In genomic region chr5:32123058-32123805, GRCh38 we compare ENCODE assay signal across 1 cellular context.
TF ChIP-seq lines count a peak whose summit lies in the region.

No MANE protein-coding gene starts in this region.

TF ChIP-seq in GM12878, 131 proteins besides CTCF, POLR2A, EP300 and RAD21:
- TF ChIP-seq ZNF592 (IDR thresholded peaks at IDR 0.05) (no peak), KLF5 (IDR thresholded peaks at IDR 0.05; ENCODE audit: partially characterized antibody) (no peak), STAT1 (conservative IDR thresholded peaks at IDR 0.05) (no peak), LARP7 (IDR thresholded peaks at IDR 0.05) (no peak), TARDBP (IDR thresholded peaks at IDR 0.05; ENCODE audit: borderline replicate concordance) (no peak), PAX8 (IDR thresholded peaks at IDR 0.05) (no peak), DPF2 (IDR thresholded peaks at IDR 0.05) (no peak), RAD51 (IDR thresholded peaks at IDR 0.05) (no peak), MTA3 (IDR thresholded peaks at IDR 0.05; ENCODE audit: borderline replicate concordance, low read length) (no peak), MYB (IDR thresholded peaks at IDR 0.05; ENCODE audit: borderline replicate concordance, low read depth, low read length) (no peak), POLR2AphosphoS5 (IDR thresholded peaks at IDR 0.05; ENCODE audit: low read length) (no peak), NBN (IDR thresholded peaks at IDR 0.05) (no peak), TAF1 (IDR thresholded peaks at IDR 0.05; ENCODE audit: borderline replicate concordance, low read depth, low read length) (no peak), MAX (IDR thresholded peaks at IDR 0.05; ENCODE audit: low read depth, low read length) (no peak)
- TF ChIP-seq, protein P1, sequence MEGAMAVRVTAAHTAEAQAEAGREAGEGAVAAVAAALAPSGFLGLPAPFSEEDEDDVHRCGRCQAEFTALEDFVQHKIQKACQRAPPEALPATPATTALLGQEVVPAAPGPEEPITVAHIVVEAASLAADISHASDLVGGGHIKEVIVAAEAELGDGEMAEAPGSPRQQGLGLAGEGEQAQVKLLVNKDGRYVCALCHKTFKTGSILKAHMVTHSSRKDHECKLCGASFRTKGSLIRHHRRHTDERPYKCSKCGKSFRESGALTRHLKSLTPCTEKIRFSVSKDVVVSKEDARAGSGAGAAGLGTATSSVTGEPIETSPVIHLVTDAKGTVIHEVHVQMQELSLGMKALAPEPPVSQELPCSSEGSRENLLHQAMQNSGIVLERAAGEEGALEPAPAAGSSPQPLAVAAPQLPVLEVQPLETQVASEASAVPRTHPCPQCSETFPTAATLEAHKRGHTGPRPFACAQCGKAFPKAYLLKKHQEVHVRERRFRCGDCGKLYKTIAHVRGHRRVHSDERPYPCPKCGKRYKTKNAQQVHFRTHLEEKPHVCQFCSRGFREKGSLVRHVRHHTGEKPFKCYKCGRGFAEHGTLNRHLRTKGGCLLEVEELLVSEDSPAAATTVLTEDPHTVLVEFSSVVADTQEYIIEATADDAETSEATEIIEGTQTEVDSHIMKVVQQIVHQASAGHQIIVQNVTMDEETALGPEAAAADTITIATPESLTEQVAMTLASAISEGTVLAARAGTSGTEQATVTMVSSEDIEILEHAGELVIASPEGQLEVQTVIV (IDR thresholded peaks at IDR 0.05; ENCODE audit: borderline replicate concordance, partially characterized antibody) = no peak
